14 cellular contexts compared by ENCODE assay signal in genomic region chr10:62352356-62352963, GRCh38.
DNase-seq lines count a peak whose midpoint lies in the region; ATAC-seq and FAIRE-seq lines count a peak whose summit lies in the region.
"Had no signal": no experiment of that assay in that cellular context is flagged by ENCODE, and none has a peak within 500 bp of the region (broad histone marks: within the 10 kb centered on the region; RNA-seq: fewer than 3 reads in every experiment).

No MANE protein-coding gene starts in this region.

- DNase-seq in stimulated activated CD4-positive, alpha-beta T cell treated with anti-CD3 and anti-CD28 coated beads, Interleukin-12 subunit alpha, Interleukin-12 subunit beta, amount 100 ng/mL, for 48 hours (ENCODE audit: low read depth in 2 of 3, low spot score in 1 of 3): peak; percentile 8 to 35 (median 21)
- DNase-seq in stimulated activated CD4-positive, alpha-beta T cell treated with anti-CD3 and anti-CD28 coated beads, Interleukin-12 subunit alpha, Interleukin-12 subunit beta, amount 100 ng/mL, for 4 hours: no peak
- peak; percentile 54 for DNase-seq in activated naive CD4-positive, alpha-beta T cell treated with anti-CD3 and anti-CD28 coated beads, Interleukin-2, amount 50 U/mL, for 16 hours
- DNase-seq in iris pigment epithelial cell (ENCODE audit: low read depth): peak; percentile 62
- DNase-seq in urothelium cell line (ENCODE audit: low spot score): peak; percentile 23
- DNase-seq in T-helper 1 cell: no peak
- no peak for DNase-seq in NCI-H345 treated with DMSO at 0.1 percent for 48 hours (lab: John Stamatoyannopoulos, UW; ENCODE audit: unreplicated experiment)
- DNase-seq: activated CD8-positive, alpha-beta memory T cell treated with anti-CD3 and anti-CD28 coated beads, Interleukin-2, amount 50 U/mL, for 4 hours; endodermal cell; Peyer's patch; stimulated activated naive B cell treated with anti-CD40 and anti-IgM and Interleukin-4, amounts not matched to agents 10 μg/mL and 1 μg/mL and 100 μg/mL, for 72 hours; T1000 had no signal

- no peak for ATAC-seq in GM21576 (IDR thresholded peaks at IDR 0.05; ENCODE audit: unreplicated experiment)
- ATAC-seq: stimulated activated naive B cell treated with anti-CD40 and anti-IgM and Interleukin-4, amounts not matched to agents 10 μg/mL and 1 μg/mL and 100 μg/mL, for 72 hours had no signal

- no peak for FAIRE-seq in urothelium cell line (lab: Jason Lieb, UNC)
- FAIRE-seq: H54 had no signal

Comparison
In these comparisons a context has a peak if more than half of its experiments do, and no peak if none do; other contexts are left out.
1. DNase-seq: peak in stimulated activated CD4-positive, alpha-beta T cell treated with anti-CD3 and anti-CD28 coated beads, Interleukin-12 subunit alpha, Interleukin-12 subunit beta, amount 100 ng/mL, for 48 hours (3 of 3), activated naive CD4-positive, alpha-beta T cell treated with anti-CD3 and anti-CD28 coated beads, Interleukin-2, amount 50 U/mL, for 16 hours (single experiment), iris pigment epithelial cell (single experiment) and urothelium cell line (single experiment); none in stimulated activated CD4-positive, alpha-beta T cell treated with anti-CD3 and anti-CD28 coated beads, Interleukin-12 subunit alpha, Interleukin-12 subunit beta, amount 100 ng/mL, for 4 hours (single experiment), T-helper 1 cell (0 of 5) and NCI-H345 treated with DMSO at 0.1 percent for 48 hours (single experiment).